In the genomic region with DNA sequence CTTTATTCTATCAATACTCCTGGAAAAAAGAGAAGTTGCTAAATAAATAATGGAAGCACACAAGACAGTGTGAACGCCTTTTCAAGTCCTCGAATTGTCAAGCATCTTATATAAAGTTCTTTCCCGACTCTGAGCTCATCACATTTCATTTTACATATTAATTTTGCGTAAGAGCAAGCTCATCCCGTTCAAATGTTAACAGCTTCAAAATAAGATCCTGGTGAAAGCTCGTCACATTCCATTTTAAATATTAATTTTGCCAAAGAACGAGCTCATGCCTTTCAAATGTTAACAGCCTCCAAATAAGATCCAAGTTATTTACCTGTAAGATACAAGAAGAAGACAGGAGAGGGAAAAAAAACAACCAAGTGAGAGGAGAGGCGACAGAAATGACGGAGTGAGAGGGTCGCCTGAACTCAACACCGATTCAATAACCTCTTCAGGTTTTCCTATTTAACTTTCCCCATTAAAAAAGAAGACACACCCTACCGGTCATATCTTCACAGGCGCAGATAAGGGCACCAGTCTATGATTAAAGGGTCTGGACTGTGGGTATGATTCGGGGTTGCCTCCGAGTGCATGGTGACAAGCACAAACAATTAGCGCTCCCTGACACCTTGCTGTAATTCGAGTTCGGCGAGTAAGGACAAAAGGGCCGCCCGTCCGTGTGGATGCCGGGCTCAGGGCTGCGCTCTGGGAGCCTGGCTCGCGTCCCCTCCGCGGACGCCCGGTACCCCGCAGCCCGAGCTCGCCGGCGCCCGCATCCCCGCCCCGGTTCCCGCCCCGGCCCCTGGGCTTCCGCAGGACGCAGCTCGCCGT, we compare ENCODE assay signal across 8 cellular contexts.
A peak's percentile ranks its signal among the peaks of the same experiment; 100 is the strongest.
DNase-seq lines count a peak whose midpoint lies in the region; ATAC-seq and TF ChIP-seq lines count a peak whose summit lies in the region.

No MANE protein-coding gene starts in this region.

- H3K27me3 Mint-ChIP-seq in CD8-positive, alpha-beta T cell (ENCODE audit: low read depth), result no peaks in the 10 kb centered on the region
- H3K27me3 Mint-ChIP-seq in endothelial cell (ENCODE audit: unreplicated experiment), result peaks cover 3% of the 10 kb centered on the region
- no peaks in the 10 kb centered on the region for H3K27me3 Mint-ChIP-seq in natural killer cell treated with Interleukin-12 subunit alpha and Interleukin-12 subunit beta and Interleukin-15 and Interleukin-18, amount 100 ng/mL, for 72 hours

- peaks cover 18% of the 10 kb centered on the region for H3K4me1 ChIP-seq in CD8-positive, alpha-beta T cell (ENCODE audit: insufficient read depth, low read length)

- H3K27ac Mint-ChIP-seq in CD8-positive, alpha-beta T cell, result peak overlapping the region; percentile 77
- peak overlapping the region; percentile 50 for H3K27ac Mint-ChIP-seq in endothelial cell (ENCODE audit: unreplicated experiment)
- peak overlapping the region; percentile 78 to 83 for H3K27ac Mint-ChIP-seq in natural killer cell treated with Interleukin-12 subunit alpha and Interleukin-12 subunit beta and Interleukin-15 and Interleukin-18, amount 100 ng/mL, for 72 hours

- peak overlapping the region; percentile 22 for H3K27ac ChIP-seq in CD8-positive, alpha-beta T cell (ENCODE audit: low read depth, low read length)
- H3K27ac ChIP-seq in HL-60 (replicated peaks), result peak overlapping the region; percentile 50

- no peak for TF ChIP-seq CTCF in CD8-positive, alpha-beta T cell (IDR thresholded peaks at IDR 0.05)
- TF ChIP-seq CTCF in HL-60 (IDR thresholded peaks at IDR 0.05; ENCODE audit: insufficient read depth, low read length) (no peak), endothelial cell (IDR thresholded peaks at IDR 0.05; ENCODE audit: unreplicated experiment) (no peak)

- H3K36me3 ChIP-seq in CD8-positive, alpha-beta T cell (ENCODE audit: insufficient read depth, low read length), result no peaks in the 10 kb centered on the region

- peak in 2 of 7 experiments; percentile 3 to 16 for DNase-seq in CD8-positive, alpha-beta T cell
- peak in 1 of 2 experiments; percentile 38 for DNase-seq in HL-60 (ENCODE audit: low read depth in 1 of 2, low spot score in 1 of 2)
- peak; percentile 18 to 62 for DNase-seq in SW 1271 (lab: John Stamatoyannopoulos, UW)
- DNase-seq in endothelial cell (ENCODE audit: low spot score), result no peak
- DNase-seq in natural killer cell treated with Interleukin-12 subunit alpha and Interleukin-12 subunit beta and Interleukin-15 and Interleukin-18, amount 100 ng/mL, for 72 hours (ENCODE audit: low spot score), result no peak
- no peak for DNase-seq in cortex of kidney (lab: John Stamatoyannopoulos, UW)

- peaks cover 2% of the 10 kb centered on the region for H3K9me3 Mint-ChIP-seq in CD8-positive, alpha-beta T cell
- H3K9me3 Mint-ChIP-seq in endothelial cell (ENCODE audit: unreplicated experiment), result no peaks in the 10 kb centered on the region
- H3K9me3 Mint-ChIP-seq in natural killer cell treated with Interleukin-12 subunit alpha and Interleukin-12 subunit beta and Interleukin-15 and Interleukin-18, amount 100 ng/mL, for 72 hours, result no peaks in the 10 kb centered on the region

- H3K4me1 Mint-ChIP-seq in CD8-positive, alpha-beta T cell (ENCODE audit: low read depth), result peaks cover 45% of the 10 kb centered on the region
- peaks cover 17% of the 10 kb centered on the region for H3K4me1 Mint-ChIP-seq in endothelial cell (ENCODE audit: unreplicated experiment)
- H3K4me1 Mint-ChIP-seq in natural killer cell treated with Interleukin-12 subunit alpha and Interleukin-12 subunit beta and Interleukin-15 and Interleukin-18, amount 100 ng/mL, for 72 hours (ENCODE audit: low read depth in 2 of 2), result peaks cover 22 to 26% of the 10 kb centered on the region in 2 donors

- POLR2A ChIA-PET in CD8-positive, alpha-beta T cell (lab: Charles Lee), result interaction anchor here (1.2 to 2.8 kb wide), 8 partner anchors 10 to 245 kb away, joined by 3 to 11 read pairs (median 6); a partner anchor contains a TSS

- ATAC-seq in CD8-positive, alpha-beta T cell, result peak; percentile 2
- ATAC-seq in GM19043 (IDR thresholded peaks at IDR 0.05; ENCODE audit: low read depth, unreplicated experiment), result peak; percentile 10
- ATAC-seq in natural killer cell treated with Interleukin-12 subunit alpha and Interleukin-12 subunit beta and Interleukin-15 and Interleukin-18, amount 100 ng/mL, for 72 hours, result peak in 1 of 2 donors; percentile 63
- no peak for ATAC-seq in HG02763 (IDR thresholded peaks at IDR 0.05; ENCODE audit: unreplicated experiment)

- peak overlapping the region; percentile 84 for H3K4me3 Mint-ChIP-seq in CD8-positive, alpha-beta T cell
- H3K4me3 Mint-ChIP-seq in endothelial cell (ENCODE audit: unreplicated experiment), result peak overlapping the region; percentile 93
- peak overlapping the region; percentile 85 for H3K4me3 Mint-ChIP-seq in natural killer cell treated with Interleukin-12 subunit alpha and Interleukin-12 subunit beta and Interleukin-15 and Interleukin-18, amount 100 ng/mL, for 72 hours

- H3K27me3 ChIP-seq in CD8-positive, alpha-beta T cell (ENCODE audit: insufficient read depth, low read length), result no peaks in the 10 kb centered on the region
- H3K27me3 ChIP-seq in HL-60 (ENCODE audit: insufficient read depth, poor library complexity, severe bottlenecking), result no peaks in the 10 kb centered on the region

- peak overlapping the region; percentile 57 for H3K4me3 ChIP-seq in CD8-positive, alpha-beta T cell (ENCODE audit: low read depth, low read length)
- H3K4me3 ChIP-seq in HL-60 (replicated peaks; ENCODE audit: insufficient read depth, low read length), result peak overlapping the region; percentile 52

- no peaks in the 10 kb centered on the region for H3K9me3 ChIP-seq in CD8-positive, alpha-beta T cell (ENCODE audit: low read length)

- peaks cover 12% of the 10 kb centered on the region for H3K36me3 Mint-ChIP-seq in CD8-positive, alpha-beta T cell
- peaks cover 7% of the 10 kb centered on the region for H3K36me3 Mint-ChIP-seq in endothelial cell (ENCODE audit: low read depth, unreplicated experiment)
- peaks cover 5% of the 10 kb centered on the region for H3K36me3 Mint-ChIP-seq in natural killer cell treated with Interleukin-12 subunit alpha and Interleukin-12 subunit beta and Interleukin-15 and Interleukin-18, amount 100 ng/mL, for 72 hours

- intact Hi-C loops in CD8-positive, alpha-beta T cell (cut with DNase I, micrococcal nuclease), result loop anchor here (5.0 to 10.0 kb wide), 5 partner anchors 64 to 513 kb away; a partner anchor contains a TSS

- CTCF ChIA-PET in CD8-positive, alpha-beta T cell (lab: Charles Lee), result interaction anchor here (0.9 to 3.1 kb wide), 14 partner anchors 10 to 245 kb away, joined by 3 to 19 read pairs (median 4); no protein-coding TSS in a partner anchor

Comparison
In these comparisons a context has a peak if more than half of its experiments do, and no peak if none do; other contexts are left out.
1. DNase-seq: peak in SW 1271 (2 of 2); none in endothelial cell (single experiment), natural killer cell treated with Interleukin-12 subunit alpha and Interleukin-12 subunit beta and Interleukin-15 and Interleukin-18, amount 100 ng/mL, for 72 hours (single experiment) and cortex of kidney (single experiment).
2. Peak in every context shown above with its lines, with median percentiles within 50 percentile points of each other: H3K27ac Mint-ChIP-seq and H3K4me3 Mint-ChIP-seq.